8 cellular contexts compared by ENCODE assay signal in the genomic region with DNA sequence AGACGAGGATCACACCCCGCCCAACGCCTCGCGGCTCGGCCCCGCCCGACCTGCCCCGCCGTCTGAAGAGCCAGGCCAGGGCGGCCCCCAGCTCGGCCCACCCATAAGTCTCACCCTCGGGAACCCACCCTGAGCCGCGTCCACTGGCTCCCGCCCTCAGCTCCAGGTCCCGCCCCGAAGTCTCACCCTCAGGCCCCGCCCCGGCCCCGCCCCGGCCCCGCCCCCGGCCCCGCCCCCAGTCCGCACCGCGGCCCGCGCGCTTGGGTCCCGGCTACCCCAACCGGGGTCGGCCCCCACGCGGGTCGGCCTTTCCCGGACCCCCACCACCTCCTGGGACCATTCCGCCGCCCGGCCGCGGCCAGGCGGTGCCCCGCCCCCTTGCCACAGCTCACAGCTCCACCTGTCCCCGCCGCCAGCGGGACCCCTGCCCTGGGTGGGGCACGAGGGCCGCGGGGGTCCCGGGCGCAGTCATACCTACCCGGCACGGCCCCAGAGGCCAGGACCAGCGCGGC. TPM values are rescaled to one million over a fixed set of nuclear protein-coding genes. Genes with fewer than 3 reads are reported as not detected.
DNase-seq lines count a peak whose midpoint lies in the region; ATAC-seq and TF ChIP-seq lines count a peak whose summit lies in the region.

No MANE protein-coding gene starts in this region.

- no peaks in the 10 kb centered on the region for H3K4me1 Mint-ChIP-seq in natural killer cell treated with Interleukin-12 subunit alpha and Interleukin-12 subunit beta and Interleukin-15 and Interleukin-18, amount 100 ng/mL, for 72 hours (ENCODE audit: low read depth in 2 of 2)

- H3K36me3 Mint-ChIP-seq in natural killer cell treated with Interleukin-12 subunit alpha and Interleukin-12 subunit beta and Interleukin-15 and Interleukin-18, amount 100 ng/mL, for 72 hours = no peaks in the 10 kb centered on the region

- H3K27me3 ChIP-seq in MM.1S (replicated peaks; ENCODE audit: insufficient read depth, low read length) (peaks cover 13% of the 10 kb centered on the region), thyroid gland (no peaks in the 10 kb centered on the region)

- TF ChIP-seq CTCF in MM.1S (IDR thresholded peaks at IDR 0.05; ENCODE audit: low read length) (no peak), epithelial cell of proximal tubule (conservative IDR thresholded peaks at IDR 0.05; ENCODE audit: low read depth, low read length) (no peak), thyroid gland (IDR thresholded peaks at IDR 0.05) (no peak)

- peaks cover 7% of the 10 kb centered on the region for H3F3A ChIP-seq in MM.1S (ENCODE audit: insufficient read depth, low read length)

- DNase-seq in MM.1S (peak; percentile 23), activated T-cell treated with anti-CD3 and anti-CD28 coated beads for 1 hour (ENCODE audit: low read depth) (peak; percentile 23), epithelial cell of proximal tubule (ENCODE audit: low read depth) (no peak), thyroid gland (peak; percentile 13 to 21)
- DNase-seq in natural killer cell treated with Interleukin-12 subunit alpha and Interleukin-12 subunit beta and Interleukin-15 and Interleukin-18, amount 100 ng/mL, for 72 hours (ENCODE audit: low spot score) = peak; percentile 73

- H3K9me3 Mint-ChIP-seq in natural killer cell treated with Interleukin-12 subunit alpha and Interleukin-12 subunit beta and Interleukin-15 and Interleukin-18, amount 100 ng/mL, for 72 hours = no peaks in the 10 kb centered on the region

- H4K20me1 ChIP-seq in MM.1S (ENCODE audit: insufficient read depth, low read length) = no peaks in the 10 kb centered on the region

- no peak overlapping the region for H3K27ac Mint-ChIP-seq in natural killer cell treated with Interleukin-12 subunit alpha and Interleukin-12 subunit beta and Interleukin-15 and Interleukin-18, amount 100 ng/mL, for 72 hours

- H3K9ac ChIP-seq in MM.1S (ENCODE audit: low read length) = no peak overlapping the region

- H3K36me3 ChIP-seq in MM.1S (replicated peaks; ENCODE audit: insufficient read depth, low read length) (no peaks in the 10 kb centered on the region), thyroid gland (no peaks in the 10 kb centered on the region)

- H3K4me3 ChIP-seq in GM08714 (ENCODE audit: low read length) = peak overlapping the region; percentile 65; the same call in 1 of the 2 replicates
- peak overlapping the region; percentile 60 for H3K4me3 ChIP-seq in MM.1S (ENCODE audit: low read length)
- H3K4me3 ChIP-seq in epithelial cell of proximal tubule (ENCODE audit: low read depth, low read length) = peak overlapping the region; percentile 54
- peak overlapping the region in 2 of 3 donors; percentile 22 to 60 for H3K4me3 ChIP-seq in thyroid gland (replicated peaks in 1 of 3)

- H3K9me3 ChIP-seq in MM.1S (replicated peaks; ENCODE audit: insufficient read depth, low read length) = no peaks in the 10 kb centered on the region
- no peaks in the 10 kb centered on the region for H3K9me3 ChIP-seq in thyroid gland

- peak overlapping the region; percentile 79 for H3K4me2 ChIP-seq in MM.1S (ENCODE audit: low read depth, low read length)

- H3K4me1 ChIP-seq in MM.1S (ENCODE audit: low read length) = no peaks in the 10 kb centered on the region
- peaks cover 7 to 15% of the 10 kb centered on the region in 2 donors for H3K4me1 ChIP-seq in thyroid gland

- peak; percentile 79 to 88 for ATAC-seq in natural killer cell treated with Interleukin-12 subunit alpha and Interleukin-12 subunit beta and Interleukin-15 and Interleukin-18, amount 100 ng/mL, for 72 hours
- no peak for ATAC-seq in GM21529 (IDR thresholded peaks at IDR 0.05; ENCODE audit: unreplicated experiment)
- ATAC-seq in GM21423 (IDR thresholded peaks at IDR 0.05; ENCODE audit: unreplicated experiment) = no peak

- peak overlapping the region; percentile 66 for H2AFZ ChIP-seq in MM.1S (ENCODE audit: low read length)

- peaks cover 15 to 23% of the 10 kb centered on the region in 2 donors for H3K27me3 Mint-ChIP-seq in natural killer cell treated with Interleukin-12 subunit alpha and Interleukin-12 subunit beta and Interleukin-15 and Interleukin-18, amount 100 ng/mL, for 72 hours

- no peaks in the 10 kb centered on the region for H3K9me2 ChIP-seq in MM.1S (replicated peaks; ENCODE audit: insufficient read depth, low read length)

- intact Hi-C loops in thyroid gland (cut with DNase I) = no loop called here

- WGBS in thyroid gland, 2 donors = 0 to 20% methylated on average over 1 to 6 of the region's 57 CpGs

- H3K79me2 ChIP-seq in MM.1S (ENCODE audit: low read length) = no peaks in the 10 kb centered on the region

- H3K27ac ChIP-seq in MM.1S (ENCODE audit: low read length) = no peak overlapping the region
- no peak overlapping the region for H3K27ac ChIP-seq in thyroid gland

- H3K4me3 Mint-ChIP-seq in natural killer cell treated with Interleukin-12 subunit alpha and Interleukin-12 subunit beta and Interleukin-15 and Interleukin-18, amount 100 ng/mL, for 72 hours = peak overlapping the region; percentile 55

- no peak for TF ChIP-seq POLR2A in thyroid gland (IDR thresholded peaks at IDR 0.05)

RNA-seq across cellular contexts. Expression of a gene that starts 0.5 kb away (rescaled TPM):
- total RNA-seq in epithelial cell of proximal tubule = 0.65 and 2.2 TPM in 2 replicates
- total RNA-seq in natural killer cell treated with Interleukin-12 subunit alpha and Interleukin-12 subunit beta and Interleukin-15 and Interleukin-18, amount 100 ng/mL, for 72 hours = under 1 TPM; 0.29 to 0.95 TPM
- total RNA-seq in thyroid gland = 1 to 10 TPM in 1 of 4 donors, under 1 TPM in 3; 0.54 to 1.8 (median 0.68) TPM

Comparison
In these comparisons a context has a peak if more than half of its experiments do, and no peak if none do; other contexts are left out.
1. ATAC-seq: peak in natural killer cell treated with Interleukin-12 subunit alpha and Interleukin-12 subunit beta and Interleukin-15 and Interleukin-18, amount 100 ng/mL, for 72 hours (2 of 2); none in GM21529 (single experiment) and GM21423 (single experiment).
2. Peak in every context shown above with its lines, with median percentiles within 50 percentile points of each other: H3K4me3 ChIP-seq.